1 cellular context compared by ENCODE assay signal in genomic region chr9:136482793-136483588, GRCh38.
TF ChIP-seq lines count a peak whose summit lies in the region.

Gene SEC16A, minus strand, starts transcription at chr9:136483040. Its CDS starts 5,425 bp downstream, at chr9:136477615.

TF ChIP-seq in K562, 482 proteins besides CTCF, POLR2A, EP300 and RAD21 (continued from another document and continues in another):
- TF ChIP-seq, protein P1, sequence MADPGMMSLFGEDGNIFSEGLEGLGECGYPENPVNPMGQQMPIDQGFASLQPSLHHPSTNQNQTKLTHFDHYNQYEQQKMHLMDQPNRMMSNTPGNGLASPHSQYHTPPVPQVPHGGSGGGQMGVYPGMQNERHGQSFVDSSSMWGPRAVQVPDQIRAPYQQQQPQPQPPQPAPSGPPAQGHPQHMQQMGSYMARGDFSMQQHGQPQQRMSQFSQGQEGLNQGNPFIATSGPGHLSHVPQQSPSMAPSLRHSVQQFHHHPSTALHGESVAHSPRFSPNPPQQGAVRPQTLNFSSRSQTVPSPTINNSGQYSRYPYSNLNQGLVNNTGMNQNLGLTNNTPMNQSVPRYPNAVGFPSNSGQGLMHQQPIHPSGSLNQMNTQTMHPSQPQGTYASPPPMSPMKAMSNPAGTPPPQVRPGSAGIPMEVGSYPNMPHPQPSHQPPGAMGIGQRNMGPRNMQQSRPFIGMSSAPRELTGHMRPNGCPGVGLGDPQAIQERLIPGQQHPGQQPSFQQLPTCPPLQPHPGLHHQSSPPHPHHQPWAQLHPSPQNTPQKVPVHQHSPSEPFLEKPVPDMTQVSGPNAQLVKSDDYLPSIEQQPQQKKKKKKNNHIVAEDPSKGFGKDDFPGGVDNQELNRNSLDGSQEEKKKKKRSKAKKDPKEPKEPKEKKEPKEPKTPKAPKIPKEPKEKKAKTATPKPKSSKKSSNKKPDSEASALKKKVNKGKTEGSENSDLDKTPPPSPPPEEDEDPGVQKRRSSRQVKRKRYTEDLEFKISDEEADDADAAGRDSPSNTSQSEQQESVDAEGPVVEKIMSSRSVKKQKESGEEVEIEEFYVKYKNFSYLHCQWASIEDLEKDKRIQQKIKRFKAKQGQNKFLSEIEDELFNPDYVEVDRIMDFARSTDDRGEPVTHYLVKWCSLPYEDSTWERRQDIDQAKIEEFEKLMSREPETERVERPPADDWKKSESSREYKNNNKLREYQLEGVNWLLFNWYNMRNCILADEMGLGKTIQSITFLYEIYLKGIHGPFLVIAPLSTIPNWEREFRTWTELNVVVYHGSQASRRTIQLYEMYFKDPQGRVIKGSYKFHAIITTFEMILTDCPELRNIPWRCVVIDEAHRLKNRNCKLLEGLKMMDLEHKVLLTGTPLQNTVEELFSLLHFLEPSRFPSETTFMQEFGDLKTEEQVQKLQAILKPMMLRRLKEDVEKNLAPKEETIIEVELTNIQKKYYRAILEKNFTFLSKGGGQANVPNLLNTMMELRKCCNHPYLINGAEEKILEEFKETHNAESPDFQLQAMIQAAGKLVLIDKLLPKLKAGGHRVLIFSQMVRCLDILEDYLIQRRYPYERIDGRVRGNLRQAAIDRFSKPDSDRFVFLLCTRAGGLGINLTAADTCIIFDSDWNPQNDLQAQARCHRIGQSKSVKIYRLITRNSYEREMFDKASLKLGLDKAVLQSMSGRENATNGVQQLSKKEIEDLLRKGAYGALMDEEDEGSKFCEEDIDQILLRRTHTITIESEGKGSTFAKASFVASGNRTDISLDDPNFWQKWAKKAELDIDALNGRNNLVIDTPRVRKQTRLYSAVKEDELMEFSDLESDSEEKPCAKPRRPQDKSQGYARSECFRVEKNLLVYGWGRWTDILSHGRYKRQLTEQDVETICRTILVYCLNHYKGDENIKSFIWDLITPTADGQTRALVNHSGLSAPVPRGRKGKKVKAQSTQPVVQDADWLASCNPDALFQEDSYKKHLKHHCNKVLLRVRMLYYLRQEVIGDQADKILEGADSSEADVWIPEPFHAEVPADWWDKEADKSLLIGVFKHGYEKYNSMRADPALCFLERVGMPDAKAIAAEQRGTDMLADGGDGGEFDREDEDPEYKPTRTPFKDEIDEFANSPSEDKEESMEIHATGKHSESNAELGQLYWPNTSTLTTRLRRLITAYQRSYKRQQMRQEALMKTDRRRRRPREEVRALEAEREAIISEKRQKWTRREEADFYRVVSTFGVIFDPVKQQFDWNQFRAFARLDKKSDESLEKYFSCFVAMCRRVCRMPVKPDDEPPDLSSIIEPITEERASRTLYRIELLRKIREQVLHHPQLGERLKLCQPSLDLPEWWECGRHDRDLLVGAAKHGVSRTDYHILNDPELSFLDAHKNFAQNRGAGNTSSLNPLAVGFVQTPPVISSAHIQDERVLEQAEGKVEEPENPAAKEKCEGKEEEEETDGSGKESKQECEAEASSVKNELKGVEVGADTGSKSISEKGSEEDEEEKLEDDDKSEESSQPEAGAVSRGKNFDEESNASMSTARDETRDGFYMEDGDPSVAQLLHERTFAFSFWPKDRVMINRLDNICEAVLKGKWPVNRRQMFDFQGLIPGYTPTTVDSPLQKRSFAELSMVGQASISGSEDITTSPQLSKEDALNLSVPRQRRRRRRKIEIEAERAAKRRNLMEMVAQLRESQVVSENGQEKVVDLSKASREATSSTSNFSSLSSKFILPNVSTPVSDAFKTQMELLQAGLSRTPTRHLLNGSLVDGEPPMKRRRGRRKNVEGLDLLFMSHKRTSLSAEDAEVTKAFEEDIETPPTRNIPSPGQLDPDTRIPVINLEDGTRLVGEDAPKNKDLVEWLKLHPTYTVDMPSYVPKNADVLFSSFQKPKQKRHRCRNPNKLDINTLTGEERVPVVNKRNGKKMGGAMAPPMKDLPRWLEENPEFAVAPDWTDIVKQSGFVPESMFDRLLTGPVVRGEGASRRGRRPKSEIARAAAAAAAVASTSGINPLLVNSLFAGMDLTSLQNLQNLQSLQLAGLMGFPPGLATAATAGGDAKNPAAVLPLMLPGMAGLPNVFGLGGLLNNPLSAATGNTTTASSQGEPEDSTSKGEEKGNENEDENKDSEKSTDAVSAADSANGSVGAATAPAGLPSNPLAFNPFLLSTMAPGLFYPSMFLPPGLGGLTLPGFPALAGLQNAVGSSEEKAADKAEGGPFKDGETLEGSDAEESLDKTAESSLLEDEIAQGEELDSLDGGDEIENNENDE (IDR thresholded peaks at IDR 0.05; ENCODE audit: low read depth, low read length) = no peak
- no peak for TF ChIP-seq ZNF282 (CRISPR knock-in tag; IDR thresholded peaks at IDR 0.05)
- peak; percentile 36; the same call in 1 of the 2 replicates for TF ChIP-seq JUN (IDR thresholded peaks at IDR 0.05; ENCODE audit: borderline replicate concordance, low read depth, low read length)
- 0 out of 2 replicates have a peak, but pooled peaks have one; percentile 71 for TF ChIP-seq JUN (CRISPR knock-in tag; IDR thresholded peaks at IDR 0.05; ENCODE audit: borderline replicate concordance)
- no peak for TF ChIP-seq DPF2 (IDR thresholded peaks at IDR 0.05)
- no peak for TF ChIP-seq RNF2 (IDR thresholded peaks at IDR 0.05)
- TF ChIP-seq GTF2A2 (tag; IDR thresholded peaks at IDR 0.05) = no peak
- no peak for TF ChIP-seq TARDBP (IDR thresholded peaks at IDR 0.05)
- no peak for TF ChIP-seq MEF2A (IDR thresholded peaks at IDR 0.05; ENCODE audit: control insufficient read depth, low read depth, low read length)
- no peak for TF ChIP-seq LEF1 (IDR thresholded peaks at IDR 0.05)
- no peak for TF ChIP-seq FOXP4 (CRISPR knock-in tag; IDR thresholded peaks at IDR 0.05; ENCODE audit: borderline replicate concordance)
- TF ChIP-seq HMG20B (CRISPR knock-in tag; IDR thresholded peaks at IDR 0.05) = no peak
- 0 out of 2 replicates have a peak, but pooled peaks have one; percentile 61 for TF ChIP-seq IRF2 (CRISPR knock-in tag; IDR thresholded peaks at IDR 0.05)
- 0 out of 2 replicates have a peak, but pooled peaks have one; percentile 53 for TF ChIP-seq KHSRP (IDR thresholded peaks at IDR 0.05)
- TF ChIP-seq ZNF77 (CRISPR knock-in tag; IDR thresholded peaks at IDR 0.05) = no peak
- no peak for TF ChIP-seq POLR2AphosphoS2 (IDR thresholded peaks at IDR 0.05; ENCODE audit: low read length)
- TF ChIP-seq E2F8 (IDR thresholded peaks at IDR 0.05; ENCODE audit: low read depth, partially characterized antibody) = no peak
- TF ChIP-seq BHLHE40 (IDR thresholded peaks at IDR 0.05; ENCODE audit: low read length) = no peak
- no peak for TF ChIP-seq EZH2 (IDR thresholded peaks at IDR 0.05; ENCODE audit: borderline replicate concordance, low read depth, low read length)
- no peak for TF ChIP-seq FOXA1 (IDR thresholded peaks at IDR 0.05; ENCODE audit: borderline replicate concordance)
- TF ChIP-seq TBL1XR1 (IDR thresholded peaks at IDR 0.05; ENCODE audit: low read length in 2 of 2) = peak in 1 of 2 experiments; percentile 64; a peak in 2 of 4 replicates
- TF ChIP-seq ZMIZ1 (IDR thresholded peaks at IDR 0.05; ENCODE audit: low read depth in 2 of 2, low read length in 2 of 2) = no peak
- TF ChIP-seq HMGN3 (IDR thresholded peaks at IDR 0.05; ENCODE audit: borderline replicate concordance, extremely low read depth, insufficient read length, low read depth, low read length) = peak; percentile 24
- peak; percentile 72 to 90 for TF ChIP-seq MAZ (CRISPR knock-in tag; conservative IDR thresholded peaks at IDR 0.05 in 1 of 2, IDR thresholded peaks at IDR 0.05 in 1 of 2)
- peak; percentile 52 for TF ChIP-seq RBM25 (IDR thresholded peaks at IDR 0.05; ENCODE audit: low read depth, low read length, severe bottlenecking)
- TF ChIP-seq CTBP1 (IDR thresholded peaks at IDR 0.05; ENCODE audit: borderline replicate concordance) = no peak; the same call in 1 of the 2 replicates
- TF ChIP-seq KAT2B (IDR thresholded peaks at IDR 0.05; ENCODE audit: low read depth, low read length) = no peak
- TF ChIP-seq CCAR2 (IDR thresholded peaks at IDR 0.05; ENCODE audit: low read depth, low read length) = no peak
- TF ChIP-seq SP2 (IDR thresholded peaks at IDR 0.05; ENCODE audit: extremely low read depth, low read depth, low read length, poor library complexity, severe bottlenecking) = no peak
- TF ChIP-seq JUND (IDR thresholded peaks at IDR 0.05; ENCODE audit: borderline replicate concordance, low read depth, low read length) = 0 out of 2 replicates have a peak, but pooled peaks have one; percentile 49
- no peak; the same call in 2 of the 3 replicates for TF ChIP-seq JUND (tag; IDR thresholded peaks at IDR 0.05; ENCODE audit: borderline replicate concordance, low read depth, low read length)
- peak in 1 of 2 experiments; percentile 55; a peak in 1 of 4 replicates for TF ChIP-seq SIN3A (IDR thresholded peaks at IDR 0.05; ENCODE audit: borderline replicate concordance in 2 of 2, control insufficient read depth in 1 of 2, low read depth in 2 of 2, low read length in 2 of 2)
- TF ChIP-seq, protein P2, sequence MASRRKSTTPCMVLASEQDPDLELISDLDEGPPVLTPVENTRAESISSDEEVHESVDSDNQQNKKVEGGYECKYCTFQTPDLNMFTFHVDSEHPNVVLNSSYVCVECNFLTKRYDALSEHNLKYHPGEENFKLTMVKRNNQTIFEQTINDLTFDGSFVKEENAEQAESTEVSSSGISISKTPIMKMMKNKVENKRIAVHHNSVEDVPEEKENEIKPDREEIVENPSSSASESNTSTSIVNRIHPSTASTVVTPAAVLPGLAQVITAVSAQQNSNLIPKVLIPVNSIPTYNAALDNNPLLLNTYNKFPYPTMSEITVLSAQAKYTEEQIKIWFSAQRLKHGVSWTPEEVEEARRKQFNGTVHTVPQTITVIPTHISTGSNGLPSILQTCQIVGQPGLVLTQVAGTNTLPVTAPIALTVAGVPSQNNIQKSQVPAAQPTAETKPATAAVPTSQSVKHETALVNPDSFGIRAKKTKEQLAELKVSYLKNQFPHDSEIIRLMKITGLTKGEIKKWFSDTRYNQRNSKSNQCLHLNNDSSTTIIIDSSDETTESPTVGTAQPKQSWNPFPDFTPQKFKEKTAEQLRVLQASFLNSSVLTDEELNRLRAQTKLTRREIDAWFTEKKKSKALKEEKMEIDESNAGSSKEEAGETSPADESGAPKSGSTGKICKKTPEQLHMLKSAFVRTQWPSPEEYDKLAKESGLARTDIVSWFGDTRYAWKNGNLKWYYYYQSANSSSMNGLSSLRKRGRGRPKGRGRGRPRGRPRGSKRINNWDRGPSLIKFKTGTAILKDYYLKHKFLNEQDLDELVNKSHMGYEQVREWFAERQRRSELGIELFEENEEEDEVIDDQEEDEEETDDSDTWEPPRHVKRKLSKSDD (conservative IDR thresholded peaks at IDR 0.05; ENCODE audit: low read length) = no peak
- TF ChIP-seq FOXP1 (CRISPR knock-in tag; IDR thresholded peaks at IDR 0.05) = peak; percentile 94
- TF ChIP-seq RBBP5 (IDR thresholded peaks at IDR 0.05; ENCODE audit: borderline replicate concordance, insufficient read depth, low read length, poor library complexity, severe bottlenecking) = peak; percentile 81
- no peak for TF ChIP-seq ZNF444 (CRISPR knock-in tag; IDR thresholded peaks at IDR 0.05)
- no peak for TF ChIP-seq GATA2 (CRISPR knock-in tag; IDR thresholded peaks at IDR 0.05)
- TF ChIP-seq STAT5A (IDR thresholded peaks at IDR 0.05; ENCODE audit: borderline replicate concordance, low read length) = no peak
- TF ChIP-seq TGIF2 (CRISPR knock-in tag; IDR thresholded peaks at IDR 0.05) = no peak
- TF ChIP-seq ILF3 (IDR thresholded peaks at IDR 0.05; ENCODE audit: borderline replicate concordance) = peak; percentile 52; the same call in 1 of the 2 replicates
- TF ChIP-seq STAT5B (CRISPR knock-in tag; IDR thresholded peaks at IDR 0.05) = no peak
